Comparison of ENCODE assay signal across 16 cellular contexts in the genomic region with DNA sequence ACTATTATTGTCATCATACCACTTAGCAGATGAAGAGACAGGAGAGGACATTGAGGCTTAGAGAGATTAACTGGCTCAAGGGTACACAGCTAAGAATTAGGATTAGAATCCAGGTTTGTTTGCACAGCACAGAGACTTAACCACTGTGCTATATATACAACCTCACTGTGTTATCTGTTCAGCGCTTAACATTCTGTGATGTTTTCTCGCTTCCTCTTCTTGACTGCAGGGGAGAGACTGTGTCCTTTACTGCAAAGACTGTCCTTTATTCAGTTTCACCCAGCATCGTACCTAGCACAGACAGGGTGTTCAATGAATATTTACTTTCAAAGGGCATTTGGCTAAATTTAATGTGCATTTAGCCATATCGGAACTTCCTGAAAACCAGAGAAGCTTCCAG. TPM values are rescaled to one million over a fixed set of nuclear protein-coding genes. Genes with fewer than 3 reads are reported as not detected.
DNase-seq lines count a peak whose midpoint lies in the region; ATAC-seq, FAIRE-seq and TF ChIP-seq lines count a peak whose summit lies in the region.
"Had no signal": no experiment of that assay in that cellular context is flagged by ENCODE, and none has a peak within 500 bp of the region (broad histone marks: within the 10 kb centered on the region; RNA-seq: fewer than 3 reads in every experiment).

No MANE protein-coding gene starts in this region.

- H3K4me3 ChIP-seq in tibial nerve (no peak overlapping the region), WERI-Rb-1 (ENCODE audit: low read depth, low read length) (no peak overlapping the region)

- H3K36me3 ChIP-seq in tibial nerve (no peaks in the 10 kb centered on the region), WERI-Rb-1 (no peaks in the 10 kb centered on the region)

- H3K9me3 ChIP-seq in tibial nerve: no peaks in the 10 kb centered on the region
- no peaks in the 10 kb centered on the region for H3K9me3 ChIP-seq in WERI-Rb-1 (ENCODE audit: severe bottlenecking)

- TF ChIP-seq CTCF in tibial nerve (IDR thresholded peaks at IDR 0.05) (no peak), WERI-Rb-1 (IDR thresholded peaks at IDR 0.05; ENCODE audit: low read depth, low read length) (no peak)

- 60 to 75% methylated on average over 4 of the region's 4 CpGs for WGBS in tibial nerve, 2 donors

- no peaks in the 10 kb centered on the region for H3K4me1 ChIP-seq in tibial nerve
- H3K4me1 ChIP-seq: parathyroid adenoma had no signal

- peak; percentile 100 for ATAC-seq in GM19372 (IDR thresholded peaks at IDR 0.05; ENCODE audit: low read depth, unreplicated experiment)
- peak; percentile 95 for ATAC-seq in HG02763 (IDR thresholded peaks at IDR 0.05; ENCODE audit: unreplicated experiment)
- ATAC-seq in HG03571 (IDR thresholded peaks at IDR 0.05; ENCODE audit: unreplicated experiment): peak; percentile 68
- ATAC-seq: Panc1 had no signal

- DNase-seq in GM12891 (ENCODE audit: insufficient read length, low spot score) (peak; percentile 27), tibial nerve (ENCODE audit: low spot score in 2 of 2) (no peak), WERI-Rb-1 (no peak), amniotic stem cell (lab: John Stamatoyannopoulos, UW) (no peak), SW480 (ENCODE audit: low spot score) (no peak)
- DNase-seq: activated effector memory CD4-positive, alpha-beta T cell treated with anti-CD3 and anti-CD28 coated beads, Interleukin-2, amount 50 U/mL, for 16 hours; foreskin fibroblast; NCI-H1436 had no signal

- H3K27ac ChIP-seq in tibial nerve (no peak overlapping the region), WERI-Rb-1 (no peak overlapping the region)
- H3K27ac ChIP-seq: parathyroid adenoma, VCaP had no signal

- FAIRE-seq in GM12891 (lab: Jason Lieb, UNC): peak; percentile 82
- FAIRE-seq: G401.6, urothelium cell line had no signal

- TF ChIP-seq POLR2A in GM12891 (IDR thresholded peaks at IDR 0.05; ENCODE audit: low read depth, low read length) (no peak), tibial nerve (IDR thresholded peaks at IDR 0.05) (no peak)

- no peak for TF ChIP-seq EP300 in tibial nerve (IDR thresholded peaks at IDR 0.05)

- H3K27me3 ChIP-seq in tibial nerve (peaks cover 0 to 12% of the 10 kb centered on the region in 2 donors), WERI-Rb-1 (ENCODE audit: insufficient read depth, low read depth, severe bottlenecking) (peaks cover 3% of the 10 kb centered on the region)

TF ChIP-seq in GM12891, 5 proteins besides CTCF, POLR2A, EP300 and RAD21:
- TF ChIP-seq POLR2AphosphoS5 (IDR thresholded peaks at IDR 0.05; ENCODE audit: low read depth, low read length) (no peak), PAX5 (IDR thresholded peaks at IDR 0.05; ENCODE audit: insufficient read depth, low read length, severe bottlenecking) (no peak), SPI1 (IDR thresholded peaks at IDR 0.05; ENCODE audit: low read depth, low read length) (peak; percentile 90), TAF1 (IDR thresholded peaks at IDR 0.05; ENCODE audit: low read depth, low read length) (no peak), POU2F2 (IDR thresholded peaks at IDR 0.05; ENCODE audit: low read depth, low read length) (no peak)
TF ChIP-seq in GM12891: peak in this region for 1.

RNA-seq across cellular contexts. Expression of gene PCDH8, which starts 54.9 kb away (rescaled TPM):
- not detected for polyA plus RNA-seq in GM12891 (2012; ENCODE audit: low read depth, missing spikeins)
- 1 to 10 TPM in 2 of 4 donors, under 1 TPM in 1, not detected in 1; 0.60 to 4.3 (median 1.7) TPM for total RNA-seq in tibial nerve
